In the genomic region with DNA sequence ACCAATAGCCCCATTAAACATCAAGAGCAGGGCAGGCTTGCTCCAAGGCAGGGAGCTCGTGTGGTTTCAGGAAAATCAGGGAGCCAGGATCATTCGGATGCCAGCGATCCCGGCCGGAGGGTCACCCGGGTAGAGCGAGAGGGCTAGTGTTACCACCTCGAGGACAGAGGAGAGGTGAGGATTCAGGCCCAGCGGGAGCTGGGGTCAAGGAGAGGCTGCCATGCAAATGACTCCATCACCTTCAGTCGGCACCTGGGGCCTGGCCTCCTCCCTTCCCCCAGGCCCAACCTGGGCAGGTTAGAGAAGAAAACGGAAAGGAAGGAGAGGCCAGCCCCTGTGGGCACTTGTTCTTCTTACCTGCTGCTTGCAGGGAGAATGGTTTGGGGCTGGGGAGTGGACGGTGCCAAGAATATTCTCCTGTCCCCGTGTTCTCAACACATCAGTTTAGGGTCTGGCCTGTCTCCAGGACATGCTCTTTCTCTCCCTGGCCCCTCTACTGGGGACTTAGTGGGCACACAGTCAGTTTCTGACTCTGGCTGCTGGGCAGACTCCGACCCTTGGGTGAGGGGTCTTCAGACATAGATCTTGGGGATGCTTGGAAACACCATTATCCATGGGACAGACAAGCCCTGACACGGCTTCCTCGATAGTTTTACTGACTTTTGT, we compare ENCODE assay signal across 36 cellular contexts.
"Had no signal": no experiment of that assay in that cellular context is flagged by ENCODE, and none has a peak within 500 bp of the region (broad histone marks: within the 10 kb centered on the region; RNA-seq: fewer than 3 reads in every experiment).

No MANE protein-coding gene starts in this region.

- H3K4me1 Mint-ChIP-seq: activated B cell treated with CpG ODN at 0.5 μM for 24 hours; activated CD4-positive, alpha-beta T cell treated with anti-CD3 and anti-CD28 coated beads, Interleukin-2, amount 10 ng/mL, durations not matched to agents 24 days and 14 days; activated naive CD8-positive, alpha-beta T cell treated with anti-CD3 and anti-CD28 coated beads for 36 hours; activated T-helper 17 cell treated with anti-CD3 and anti-CD28 coated beads, Interleukin-2, amount 50 U/mL, for 72 hours; central memory CD8-positive, alpha-beta T cell had no signal

- H3K36me3 Mint-ChIP-seq: activated CD4-positive, alpha-beta memory T cell treated with anti-CD3 and anti-CD28 coated beads for 36 hours; activated naive CD4-positive, alpha-beta T cell treated with anti-CD3 and anti-CD28 coated beads, Interleukin-2, amount 50 U/mL, for 72 hours; activated naive CD8-positive, alpha-beta T cell treated with anti-CD3 and anti-CD28 coated beads for 36 hours; brain had no signal

- ATAC-seq: activated CD8-positive, alpha-beta T cell treated with anti-CD3 and anti-CD28 coated beads for 36 hours; activated naive CD4-positive, alpha-beta T cell treated with anti-CD3 and anti-CD28 coated beads, Interleukin-2, amount 50 U/mL, for 72 hours; activated T-cell treated with anti-CD3 and anti-CD28 coated beads, Interleukin-2, amount 50 U/mL, for 4 hours; activated T-cell treated with anti-CD3 and anti-CD28 coated beads, Interleukin-2, amount 50 U/mL, for 72 hours; activated T-helper 17 cell treated with anti-CD3 and anti-CD28 coated beads, Interleukin-2, amount 50 U/mL, for 72 hours had no signal

- H3K27ac ChIP-seq: adrenal gland, ascending aorta, cardiac muscle cell, VCaP had no signal

- H3K9me3 Mint-ChIP-seq: activated CD4-positive, alpha-beta memory T cell treated with anti-CD3 and anti-CD28 coated beads for 36 hours; activated CD4-positive, alpha-beta T cell treated with anti-CD3 and anti-CD28 coated beads, Interleukin-2, amount 10 ng/mL, durations not matched to agents 24 days and 14 days; activated CD8-positive, alpha-beta T cell treated with anti-CD3 and anti-CD28 coated beads for 36 hours; activated naive CD4-positive, alpha-beta T cell treated with anti-CD3 and anti-CD28 coated beads for 36 hours; activated naive CD8-positive, alpha-beta T cell treated with anti-CD3 and anti-CD28 coated beads for 36 hours; activated T-cell treated with anti-CD3 and anti-CD28 coated beads, Interleukin-2, amount 50 U/mL, for 4 hours; activated T-cell treated with anti-CD3 and anti-CD28 coated beads, Interleukin-2, amount 50 U/mL, for 72 hours; activated T-helper 1 cell treated with anti-CD3 and anti-CD28 coated beads, Interleukin-12 subunit alpha, Interleukin-12 subunit beta, Interleukin-2, Interleukin-4 antibody, amounts not matched to agents 30 ng/mL and 10 ng/mL and 1 ng/mL, durations not matched to agents 14 hours and 24 hours and 36 hours; brain had no signal

- DNase-seq: activated B cell treated with CpG ODN at 0.5 μM for 24 hours; activated CD4-positive, alpha-beta memory T cell treated with anti-CD3 and anti-CD28 coated beads for 36 hours; activated CD4-positive, alpha-beta T cell treated with anti-CD3 and anti-CD28 coated beads for 4 hours; activated CD4-positive, alpha-beta T cell treated with anti-CD3 and anti-CD28 coated beads, Interleukin-2, amount 10 ng/mL, durations not matched to agents 24 days and 14 days; activated CD4-positive, alpha-beta T cell treated with anti-CD3 and anti-CD28 coated beads, Interleukin-2, amount 50 U/mL, for 1 hour; activated CD4-positive, alpha-beta T cell treated with anti-CD3 and anti-CD28 coated beads, Interleukin-2, amount 50 U/mL, for 4 hours; activated CD4-positive, CD25-positive, alpha-beta regulatory T cell treated with anti-CD3 and anti-CD28 coated beads, Interleukin-2, amount 50 U/mL, for 72 hours; activated CD8-positive, alpha-beta memory T cell treated with anti-CD3 and anti-CD28 coated beads, Interleukin-2, amount 50 U/mL, for 4 hours; activated CD8-positive, alpha-beta T cell treated with anti-CD3 and anti-CD28 coated beads for 36 hours; activated effector memory CD4-positive, alpha-beta T cell treated with anti-CD3 and anti-CD28 coated beads, Interleukin-2, amount 50 U/mL, for 16 hours; activated gamma-delta T cell treated with Interleukin-2 at 50 U/mL for 16 hours; activated naive CD4-positive, alpha-beta T cell; activated naive CD4-positive, alpha-beta T cell treated with anti-CD3 and anti-CD28 coated beads for 36 hours; activated naive CD4-positive, alpha-beta T cell treated with anti-CD3 and anti-CD28 coated beads, Interleukin-2, amount 50 U/mL, for 16 hours; activated naive CD8-positive, alpha-beta T cell treated with anti-CD3 and anti-CD28 coated beads for 36 hours; activated T-cell treated with anti-CD3 and anti-CD28 coated beads for 4 hours; activated T-cell treated with anti-CD3 and anti-CD28 coated beads, Interleukin-2, amount 50 U/mL, for 1 hour; activated T-cell treated with anti-CD3 and anti-CD28 coated beads, Interleukin-2, amount 50 U/mL, for 4 hours; activated T-cell treated with anti-CD3 and anti-CD28 coated beads, Interleukin-2, amount 50 U/mL, for 72 hours; adrenal gland; amniotic stem cell; caudate nucleus; cerebellar nuclear complex; T-helper 1 cell; T-helper 2 cell; T-helper 9 cell had no signal

- H3K36me3 ChIP-seq: adrenal gland, ascending aorta, cardiac muscle cell had no signal

- H3K4me3 Mint-ChIP-seq: activated B cell treated with CpG ODN at 0.5 μM for 24 hours; activated CD4-positive, alpha-beta memory T cell treated with anti-CD3 and anti-CD28 coated beads for 36 hours; activated CD4-positive, alpha-beta T cell treated with anti-CD3 and anti-CD28 coated beads, Interleukin-2, amount 10 ng/mL, durations not matched to agents 24 days and 14 days; activated CD8-positive, alpha-beta T cell treated with anti-CD3 and anti-CD28 coated beads for 36 hours; activated naive CD4-positive, alpha-beta T cell treated with anti-CD3 and anti-CD28 coated beads for 36 hours; activated naive CD8-positive, alpha-beta T cell treated with anti-CD3 and anti-CD28 coated beads for 36 hours; activated T-cell treated with anti-CD3 and anti-CD28 coated beads, Interleukin-2, amount 50 U/mL, for 4 hours; activated T-cell treated with anti-CD3 and anti-CD28 coated beads, Interleukin-2, amount 50 U/mL, for 72 hours; activated T-helper 1 cell treated with anti-CD3 and anti-CD28 coated beads, Interleukin-12 subunit alpha, Interleukin-12 subunit beta, Interleukin-2, Interleukin-4 antibody, amounts not matched to agents 30 ng/mL and 10 ng/mL and 1 ng/mL, durations not matched to agents 14 hours and 24 hours and 36 hours; activated T-helper 17 cell treated with anti-CD3 and anti-CD28 coated beads, Interleukin-2, amount 50 U/mL, for 72 hours; brain; central memory CD8-positive, alpha-beta T cell; T-helper 1 cell treated with Interleukin-12 subunit alpha and Interleukin-12 subunit beta and Interleukin-4 antibody, amounts not matched to agents 30 μg/mL and 1 μg/mL, for 36 hours; T-helper 2 cell treated with Interferon-gamma antibody and Interleukin-4, amounts not matched to agents 5 μg/mL and 100 μg/mL, for 36 hours had no signal

- H3K27me3 ChIP-seq: adrenal gland, ascending aorta had no signal

- H3K27ac Mint-ChIP-seq: activated B cell treated with CpG ODN at 0.5 μM for 24 hours; activated CD4-positive, alpha-beta memory T cell treated with anti-CD3 and anti-CD28 coated beads for 36 hours; activated CD4-positive, alpha-beta T cell treated with anti-CD3 and anti-CD28 coated beads, Interleukin-2, amount 10 ng/mL, durations not matched to agents 24 days and 14 days; activated CD8-positive, alpha-beta T cell treated with anti-CD3 and anti-CD28 coated beads for 36 hours; activated naive CD4-positive, alpha-beta T cell treated with anti-CD3 and anti-CD28 coated beads for 36 hours; activated naive CD4-positive, alpha-beta T cell treated with anti-CD3 and anti-CD28 coated beads, Interleukin-2, amount 50 U/mL, for 72 hours; activated naive CD8-positive, alpha-beta T cell treated with anti-CD3 and anti-CD28 coated beads for 36 hours; activated T-cell treated with anti-CD3 and anti-CD28 coated beads, Interleukin-2, amount 50 U/mL, for 72 hours; activated T-helper 1 cell treated with anti-CD3 and anti-CD28 coated beads, Interleukin-12 subunit alpha, Interleukin-12 subunit beta, Interleukin-2, Interleukin-4 antibody, amounts not matched to agents 30 ng/mL and 10 ng/mL and 1 ng/mL, durations not matched to agents 14 hours and 24 hours and 36 hours; activated T-helper 17 cell treated with anti-CD3 and anti-CD28 coated beads, Interleukin-2, amount 50 U/mL, for 72 hours; brain; T-helper 1 cell treated with Interleukin-12 subunit alpha and Interleukin-12 subunit beta and Interleukin-4 antibody, amounts not matched to agents 30 μg/mL and 1 μg/mL, for 36 hours; T-helper 2 cell treated with Interferon-gamma antibody and Interleukin-4, amounts not matched to agents 5 μg/mL and 100 μg/mL, for 36 hours had no signal

- H3K4me3 ChIP-seq: adrenal gland, ascending aorta, cardiac muscle cell had no signal

- H3K27me3 Mint-ChIP-seq: activated B cell treated with CpG ODN at 0.5 μM for 24 hours; activated CD4-positive, alpha-beta memory T cell treated with anti-CD3 and anti-CD28 coated beads for 36 hours; activated CD4-positive, alpha-beta T cell treated with anti-CD3 and anti-CD28 coated beads, Interleukin-2, amount 10 ng/mL, durations not matched to agents 24 days and 14 days; activated naive CD8-positive, alpha-beta T cell treated with anti-CD3 and anti-CD28 coated beads for 36 hours; central memory CD8-positive, alpha-beta T cell had no signal

- H3K4me1 ChIP-seq: adrenal gland, ascending aorta had no signal

- H3K9me3 ChIP-seq: adrenal gland, ascending aorta had no signal
